Comparison of ENCODE assay signal across 8 cellular contexts in the genomic region with DNA sequence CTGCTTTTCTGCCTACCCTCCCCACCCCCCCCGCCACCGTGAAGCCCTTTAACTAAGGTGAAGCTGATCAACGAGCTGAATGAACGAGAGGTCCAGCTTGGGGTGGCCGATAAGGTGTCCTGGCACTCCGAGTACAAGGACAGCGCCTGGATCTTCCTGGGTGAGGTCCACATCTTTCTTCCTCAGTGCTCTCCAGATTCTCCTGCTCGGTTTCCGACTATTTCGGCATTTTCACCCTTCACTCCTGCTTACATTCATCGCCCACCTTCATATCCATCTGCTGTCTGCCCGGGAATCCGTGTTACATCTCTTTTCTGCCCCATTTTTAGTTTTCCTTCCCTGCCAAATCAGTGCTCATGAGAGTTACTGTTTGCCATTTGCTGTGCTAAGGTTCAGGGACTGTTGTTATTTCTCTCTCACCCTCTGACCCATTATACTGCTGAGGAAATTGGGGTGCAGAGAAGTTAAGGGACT.
DNase-seq lines count a peak whose midpoint lies in the region; ATAC-seq and TF ChIP-seq lines count a peak whose summit lies in the region.

No MANE protein-coding gene starts in this region.

- H3K36me3 ChIP-seq in ACC112 (ENCODE audit: insufficient read depth, low read length): no peaks in the 10 kb centered on the region
- no peaks in the 10 kb centered on the region for H3K36me3 ChIP-seq in brain microvascular endothelial cell (replicated peaks)
- peaks cover 0 to 6% of the 10 kb centered on the region in 2 donors for H3K36me3 ChIP-seq in mucosa of rectum (ENCODE audit: control insufficient read depth in 2 of 2, insufficient read depth in 2 of 2, low read length in 2 of 2)

- H3K9me3 ChIP-seq in mucosa of rectum (ENCODE audit: control insufficient read depth in 2 of 2, low read length in 2 of 2): no peaks in the 10 kb centered on the region

- H3K79me2 ChIP-seq in ACC112 (ENCODE audit: control insufficient read depth, insufficient read depth, low read length, unreplicated experiment): peaks cover 20% of the 10 kb centered on the region

- H3K27me3 ChIP-seq in ACC112 (ENCODE audit: insufficient read depth, low read length) (no peaks in the 10 kb centered on the region; the same call in 1 of the 2 replicates), brain microvascular endothelial cell (replicated peaks) (no peaks in the 10 kb centered on the region), mucosa of rectum (ENCODE audit: control insufficient read depth in 2 of 2, insufficient read depth in 2 of 2, low read length in 2 of 2) (peaks cover 0 to 6% of the 10 kb centered on the region in 2 donors)

- ATAC-seq in HG03064 (IDR thresholded peaks at IDR 0.05; ENCODE audit: low read depth, unreplicated experiment): peak; percentile 7
- no peak for ATAC-seq in GM19328 (IDR thresholded peaks at IDR 0.05; ENCODE audit: unreplicated experiment)
- no peak for ATAC-seq in GM21367 (IDR thresholded peaks at IDR 0.05; ENCODE audit: unreplicated experiment)

- TF ChIP-seq CTCF in brain microvascular endothelial cell (IDR thresholded peaks at IDR 0.05; ENCODE audit: low read depth, low read length, missing control alignments): no peak

- H3K4me3 ChIP-seq in ACC112 (ENCODE audit: low read depth, low read length) (peak overlapping the region; percentile 93), brain microvascular endothelial cell (ENCODE audit: low read depth, low read length) (peak overlapping the region; percentile 79), mucosa of rectum (ENCODE audit: low read length in 2 of 2) (peak overlapping the region; percentile 80 to 90)

- H2AFZ ChIP-seq in ACC112 (ENCODE audit: low read length, unreplicated experiment): peak overlapping the region; percentile 38

- no peak for DNase-seq in brain microvascular endothelial cell
- no peak for DNase-seq in dedifferentiated amniotic fluid mesenchymal stem cell (ENCODE audit: extremely low spot score)
- no peak for DNase-seq in hippocampal formation (lab: John Stamatoyannopoulos, UW)

- no peak overlapping the region for H3K27ac ChIP-seq in ACC112 (ENCODE audit: low read depth, low read length)
- H3K27ac ChIP-seq in brain microvascular endothelial cell: no peak overlapping the region
- H3K27ac ChIP-seq in mucosa of rectum (ENCODE audit: low read depth in 2 of 2, low read length in 2 of 2): peak overlapping the region in 1 of 2 donors; percentile 77

- in situ Hi-C loops in brain microvascular endothelial cell (cut with HindIII; ENCODE audit: low pct_ligation_motif_present, low sequenced_read_pairs): no loop called here

- H3K4me1 ChIP-seq in ACC112 (ENCODE audit: control insufficient read depth, insufficient read depth, low read length, unreplicated experiment): peaks cover 3% of the 10 kb centered on the region
- H3K4me1 ChIP-seq in mucosa of rectum (ENCODE audit: control insufficient read depth in 2 of 2, insufficient read depth in 2 of 2, low read length in 2 of 2): peaks cover 3 to 4% of the 10 kb centered on the region in 2 donors

- peak overlapping the region; percentile 55 to 68 for H3K9ac ChIP-seq in mucosa of rectum (ENCODE audit: low read depth in 1 of 2, low read length in 2 of 2)
